In genomic region chr2:176542456-176542855, GRCh38 we compare ENCODE assay signal across 9 cellular contexts.
"Had no signal": no experiment of that assay in that cellular context is flagged by ENCODE, and none has a peak within 500 bp of the region (broad histone marks: within the 10 kb centered on the region; RNA-seq: fewer than 3 reads in every experiment).

No MANE protein-coding gene starts in this region.

- H3K9me3 ChIP-seq: HAP-1 had no signal

- DNase-seq: GOT3, H7, HFFc6, KBM-7 had no signal

- ATAC-seq: HCT116, HepG2 had no signal

- H3K4me3 ChIP-seq: HAP-1 had no signal

- H3K4me1 Mint-ChIP-seq: IgD-negative memory B cell had no signal

- H3K9me3 Mint-ChIP-seq: HFFc6, IgD-negative memory B cell had no signal

- H3K27ac ChIP-seq: HL-60 had no signal

- H3K4me3 Mint-ChIP-seq: HFFc6, IgD-negative memory B cell had no signal

- H3K36me3 ChIP-seq: HAP-1 had no signal

- H3K36me3 Mint-ChIP-seq: IgD-negative memory B cell had no signal

- H3K27ac Mint-ChIP-seq: HFFc6, IgD-negative memory B cell had no signal

- H3K4me1 ChIP-seq: HAP-1 had no signal
